In genomic region chr9:14741369-14741768, GRCh38 we compare ENCODE assay signal across 18 cellular contexts. TPM values are rescaled to one million over a fixed set of nuclear protein-coding genes. Genes with fewer than 3 reads are reported as not detected.
DNase-seq lines count a peak whose midpoint lies in the region; ATAC-seq, FAIRE-seq and TF ChIP-seq lines count a peak whose summit lies in the region.
"Had no signal": no experiment of that assay in that cellular context is flagged by ENCODE, and none has a peak within 500 bp of the region (broad histone marks: within the 10 kb centered on the region; RNA-seq: fewer than 3 reads in every experiment).

No MANE protein-coding gene starts in this region.

- H3K9me3 ChIP-seq in endodermal cell (ENCODE audit: control insufficient read depth, low read length): no peaks in the 10 kb centered on the region

- no peak overlapping the region for H3K27ac ChIP-seq in endodermal cell (ENCODE audit: low read depth, low read length)
- H3K27ac ChIP-seq: C4-2B, cardiac muscle cell, skin epidermis, VCaP had no signal

- H3K27ac Mint-ChIP-seq in endodermal cell: peak overlapping the region; percentile 76
- H3K27ac Mint-ChIP-seq: activated naive CD4-positive, alpha-beta T cell treated with anti-CD3 and anti-CD28 coated beads, Interleukin-2, amount 50 U/mL, for 72 hours had no signal

- H3K36me3 ChIP-seq in endodermal cell (ENCODE audit: control insufficient read depth, insufficient read depth, low read length): peaks cover 68% of the 10 kb centered on the region

- WGBS in endodermal cell (ENCODE audit: insufficient coverage in 1 of 2, insufficient read length in 1 of 2), 2 experiments: 59 to 60% methylated on average over 1 to 3 of the region's 3 CpGs

- H3K27me3 ChIP-seq in endodermal cell (ENCODE audit: control insufficient read depth, insufficient read depth, low read length, poor library complexity, severe bottlenecking): no peaks in the 10 kb centered on the region
- H3K27me3 ChIP-seq: cardiac muscle cell had no signal

- TF ChIP-seq CTCF in endodermal cell (conservative IDR thresholded peaks at IDR 0.05): no peak

- H3K4me1 ChIP-seq in endodermal cell (ENCODE audit: control insufficient read depth, insufficient read depth, low read length): peaks cover 16% of the 10 kb centered on the region

- peaks cover 3% of the 10 kb centered on the region for H3K9me3 Mint-ChIP-seq in endodermal cell

- peak; percentile 94 for ATAC-seq in GM21717 (IDR thresholded peaks at IDR 0.05; ENCODE audit: unreplicated experiment)
- peak; percentile 83 for ATAC-seq in HG03045 (IDR thresholded peaks at IDR 0.05; ENCODE audit: unreplicated experiment)
- ATAC-seq: Panc1 had no signal

- peak overlapping the region; percentile 90 for H3K9ac ChIP-seq in endodermal cell (ENCODE audit: extremely low read depth, low read length, poor library complexity, severe bottlenecking)

- no peaks in the 10 kb centered on the region for H3K27me3 Mint-ChIP-seq in endodermal cell (ENCODE audit: insufficient read depth)

- H3K36me3 Mint-ChIP-seq in endodermal cell (ENCODE audit: low read depth): peaks cover 12% of the 10 kb centered on the region
- H3K36me3 Mint-ChIP-seq: activated naive CD4-positive, alpha-beta T cell treated with anti-CD3 and anti-CD28 coated beads, Interleukin-2, amount 50 U/mL, for 72 hours had no signal

- peak overlapping the region; percentile 91 for H3K4me3 ChIP-seq in endodermal cell (ENCODE audit: low read length)
- H3K4me3 ChIP-seq: cardiac muscle cell, skin epidermis had no signal

- DNase-seq in GM19239 (ENCODE audit: insufficient read length, low spot score): no peak
- no peak for DNase-seq in endodermal cell
- no peak for DNase-seq in putamen (ENCODE audit: low spot score)
- no peak for DNase-seq in NCI-H524 treated with DMSO at 0.1 percent for 48 hours (lab: John Stamatoyannopoulos, UW)
- DNase-seq in kidney tubule cell (ENCODE audit: low spot score): no peak
- DNase-seq: foreskin melanocyte, KG1, NCI-H1417 treated with DMSO at 0.1 percent for 48 hours, NCI-H345, nucleus accumbens had no signal

- peaks cover 41% of the 10 kb centered on the region for H3K4me1 Mint-ChIP-seq in endodermal cell

- peak; percentile 73 for FAIRE-seq in GM19239 (lab: Jason Lieb, UNC)

- peak overlapping the region; percentile 39 for H3K4me3 Mint-ChIP-seq in endodermal cell

RNA-seq across cellular contexts. Expression of gene CER1, which starts 18.8 kb away (rescaled TPM):
- total RNA-seq in endodermal cell: 1,000 to 10,000 TPM in 1 of 2 donors, 100 to 1,000 TPM in 1; 694 to 2,562 TPM
- polyA plus RNA-seq in endodermal cell (2013, experiment 1 of 2): 848 TPM
- 1,218 TPM for polyA plus RNA-seq in endodermal cell (2013, experiment 2 of 2)
- total RNA-seq: activated naive CD4-positive, alpha-beta T cell treated with anti-CD3 and anti-CD28 coated beads, Interleukin-2, amount 50 U/mL, for 72 hours had no signal

RNA-seq across cellular contexts. Expression of gene ZDHHC21, which starts 48.1 kb away (rescaled TPM):
- 10 to 100 TPM; 17.1 to 18.6 TPM for total RNA-seq in endodermal cell
- 10.9 TPM for polyA plus RNA-seq in endodermal cell (2013, experiment 1 of 2)
- 10.8 TPM for polyA plus RNA-seq in endodermal cell (2013, experiment 2 of 2)
